2 cellular contexts compared by ENCODE assay signal in genomic region chr21:34834307-34834706, GRCh38.
TF ChIP-seq lines count a peak whose summit lies in the region.

No MANE protein-coding gene starts in this region.

TF ChIP-seq in GM23338, 12 proteins besides CTCF, POLR2A, EP300 and RAD21 (continued from another document):
- no peak for TF ChIP-seq REST (IDR thresholded peaks at IDR 0.05; ENCODE audit: unreplicated experiment)

TF ChIP-seq in WTC11, 78 proteins besides CTCF, POLR2A, EP300 and RAD21:
- TF ChIP-seq MLX (CRISPR knock-in tag; IDR thresholded peaks at IDR 0.05) (no peak), NR1H2 (CRISPR knock-in tag; IDR thresholded peaks at IDR 0.05) (no peak), RORB (CRISPR knock-in tag; IDR thresholded peaks at IDR 0.05) (no peak), MXD4 (CRISPR knock-in tag; IDR thresholded peaks at IDR 0.05; ENCODE audit: borderline replicate concordance) (no peak), KAT7 (CRISPR knock-in tag; IDR thresholded peaks at IDR 0.05; ENCODE audit: borderline replicate concordance) (no peak), FOXP1 (CRISPR knock-in tag; IDR thresholded peaks at IDR 0.05; ENCODE audit: borderline replicate concordance) (no peak), ELF4 (CRISPR knock-in tag; IDR thresholded peaks at IDR 0.05; ENCODE audit: low read depth) (no peak), PRRX2 (CRISPR knock-in tag; IDR thresholded peaks at IDR 0.05) (no peak)
- TF ChIP-seq, protein P1, sequence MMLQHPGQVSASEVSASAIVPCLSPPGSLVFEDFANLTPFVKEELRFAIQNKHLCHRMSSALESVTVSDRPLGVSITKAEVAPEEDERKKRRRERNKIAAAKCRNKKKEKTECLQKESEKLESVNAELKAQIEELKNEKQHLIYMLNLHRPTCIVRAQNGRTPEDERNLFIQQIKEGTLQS (CRISPR knock-in tag; conservative IDR thresholded peaks at IDR 0.05): no peak
